In genomic region chr1:156862602-156863599, GRCh38 we compare ENCODE assay signal across 14 cellular contexts.
DNase-seq lines count a peak whose midpoint lies in the region; ATAC-seq and TF ChIP-seq lines count a peak whose summit lies in the region.
"Had no signal": no experiment of that assay in that cellular context is flagged by ENCODE, and none has a peak within 500 bp of the region (broad histone marks: within the 10 kb centered on the region; RNA-seq: fewer than 3 reads in every experiment).

No MANE protein-coding gene starts in this region.

- no peaks in the 10 kb centered on the region for H3K36me3 ChIP-seq in BLaER1
- H3K36me3 ChIP-seq: right atrium auricular region had no signal

- H3K4me1 ChIP-seq in BLaER1 = peaks cover 85% of the 10 kb centered on the region

- no peaks in the 10 kb centered on the region for H3K9me3 ChIP-seq in BLaER1
- H3K9me3 ChIP-seq: body of pancreas, right atrium auricular region had no signal

- peaks cover 15% of the 10 kb centered on the region for H4K20me1 ChIP-seq in BLaER1

- H3K4me2 ChIP-seq in BLaER1 = peak overlapping the region; percentile 95

- H3K27me3 ChIP-seq in BLaER1 = peaks cover 55% of the 10 kb centered on the region

- DNase-seq in CMK (ENCODE audit: low read depth) (peak; percentile 70), islet precursor cell (peak; percentile 81), anterior cingulate cortex (lab: John Stamatoyannopoulos, UW) (no peak), GM20000 (ENCODE audit: low spot score) (no peak)
- DNase-seq in activated CD4-positive, alpha-beta T cell treated with anti-CD3 and anti-CD28 coated beads, Interleukin-2, amount 50 U/mL, for 48 hours = peak; percentile 31 to 52
- DNase-seq: body of pancreas; effector CD8-positive, alpha-beta T cell; HCEC 1CT; NCI-H1092 treated with DMSO at 0.1 percent for 48 hours; PC-3 had no signal

- no peak for TF ChIP-seq CTCF in GM20000 (IDR thresholded peaks at IDR 0.05; ENCODE audit: extremely low read depth, missing control alignments)

- H3K27ac ChIP-seq in BLaER1 = peak overlapping the region; percentile 46; the same call in 1 of the 2 replicates
- H3K27ac ChIP-seq: body of pancreas, C4-2B, right atrium auricular region had no signal

- ATAC-seq in GM21515 (IDR thresholded peaks at IDR 0.05; ENCODE audit: unreplicated experiment) = no peak
- ATAC-seq: body of pancreas, PC-3 had no signal

- no peak overlapping the region for H3K4me3 ChIP-seq in BLaER1
- H3K4me3 ChIP-seq: body of pancreas, right atrium auricular region had no signal

- H3K9ac ChIP-seq in BLaER1 = peak overlapping the region; percentile 45; the same call in 1 of the 2 replicates

Comparison
In these comparisons a context has a peak if more than half of its experiments do, and no peak if none do; other contexts are left out.
1. DNase-seq: peak in CMK (single experiment), activated CD4-positive, alpha-beta T cell treated with anti-CD3 and anti-CD28 coated beads, Interleukin-2, amount 50 U/mL, for 48 hours (2 of 2) and islet precursor cell (single experiment); none in anterior cingulate cortex (0 of 58) and GM20000 (single experiment).